21 cellular contexts compared by ENCODE assay signal in genomic region chr9:108483676-108484075, GRCh38.
DNase-seq lines count a peak whose midpoint lies in the region; ATAC-seq, FAIRE-seq and TF ChIP-seq lines count a peak whose summit lies in the region.
"Had no signal": no experiment of that assay in that cellular context is flagged by ENCODE, and none has a peak within 500 bp of the region (broad histone marks: within the 10 kb centered on the region; RNA-seq: fewer than 3 reads in every experiment).

No MANE protein-coding gene starts in this region.

- CTCF ChIA-PET in H1 (lab: Charles Lee; ENCODE audit: partially characterized antibody) = interaction anchor here (1.0 to 1.7 kb wide), 4 partner anchors 10 to 278 kb away, joined by 3 to 8 read pairs (median 4); no protein-coding TSS in a partner anchor
- CTCF ChIA-PET in CD4-positive, alpha-beta T cell (lab: Charles Lee) = no interaction called here

- H4K5ac ChIP-seq in H1 (ENCODE audit: insufficient read length, low read depth, low read length) = no peak overlapping the region
- no peak overlapping the region for H4K5ac ChIP-seq in mesendoderm (ENCODE audit: low read length)

- dilution Hi-C loops in keratinocyte (cut with MboI; ENCODE audit: extremely low pct_ligation_motif_present, low sequenced_read_pairs) = no loop called here

- H4K8ac ChIP-seq in H1 (ENCODE audit: extremely low read depth, insufficient read depth, low read length) (no peak overlapping the region), mesendoderm (ENCODE audit: low read depth, low read length) (no peak overlapping the region)

- peaks cover 3% of the 10 kb centered on the region for H3K9me3 Mint-ChIP-seq in CD4-positive, alpha-beta T cell

- TF ChIP-seq CTCF in H1 (IDR thresholded peaks at IDR 0.05; ENCODE audit: control extremely low read depth in 1 of 3, insufficient read depth in 1 of 3, low read depth in 1 of 3, low read length in 3 of 3) (no peak), foreskin keratinocyte (conservative IDR thresholded peaks at IDR 0.05) (no peak), keratinocyte (optimal IDR thresholded peaks at IDR 0.05 in 1 of 3, IDR thresholded peaks at IDR 0.05 in 1 of 3, conservative IDR thresholded peaks at IDR 0.05 in 1 of 3; ENCODE audit: extremely low read depth in 1 of 3, insufficient read depth in 2 of 3, low read length in 3 of 3) (no peak)
- TF ChIP-seq CTCF in CD4-positive, alpha-beta T cell (IDR thresholded peaks at IDR 0.05) = no peak

- H3K9me3 ChIP-seq in H1 (ENCODE audit: insufficient read depth in 2 of 2, low read depth in 1 of 2, low read length in 1 of 2) = no peaks in the 10 kb centered on the region
- H3K9me3 ChIP-seq in keratinocyte (ENCODE audit: control insufficient read depth, low read depth, low read length) = no peaks in the 10 kb centered on the region
- no peaks in the 10 kb centered on the region for H3K9me3 ChIP-seq in CD4-positive, alpha-beta T cell (ENCODE audit: control insufficient read depth, low read length)
- H3K9me3 ChIP-seq: BLaER1 had no signal

- TF ChIP-seq RAD21 in H1 (IDR thresholded peaks at IDR 0.05 in 1 of 2, conservative IDR thresholded peaks at IDR 0.05 in 1 of 2; ENCODE audit: low read depth in 2 of 2, low read length in 2 of 2) = no peak

- intact Hi-C loops in CD4-positive, alpha-beta T cell (cut with DNase I, micrococcal nuclease) = no loop called here

- WGBS in H1 (ENCODE audit: extremely low coverage in 1 of 2, insufficient coverage in 1 of 2, insufficient read length in 1 of 2, insufficient replicate concordance in 2 of 2, low coverage in 1 of 2, low lambda C conversion rate in 2 of 2, missing lambda C conversion rate in 1 of 2), 2 experiments = 92% methylated on average over 2 of the region's 2 CpGs; no CpG with 5 or more reads in 1 of the 2 experiments
- WGBS in mesendoderm (ENCODE audit: extremely low coverage, insufficient coverage, low lambda C conversion rate) = no CpG with 5 or more reads among the region's 2 CpGs

- no peaks in the 10 kb centered on the region for H3K79me1 ChIP-seq in H1 (ENCODE audit: low read depth, low read length)
- H3K79me1 ChIP-seq in mesendoderm (ENCODE audit: low read length) = no peaks in the 10 kb centered on the region

- POLR2A ChIA-PET in H1 (lab: Charles Lee; ENCODE audit: partially characterized antibody) = no interaction called here
- POLR2A ChIA-PET in CD4-positive, alpha-beta T cell (lab: Charles Lee) = no interaction called here

- no peak overlapping the region for H3K4ac ChIP-seq in H1 (replicated peaks; ENCODE audit: insufficient read length, low read depth, low read length)
- H3K4ac ChIP-seq in mesendoderm (ENCODE audit: low read depth, low read length) = no peak overlapping the region

- H3K4me1 ChIP-seq in H1 (replicated peaks in 1 of 4; ENCODE audit: control insufficient read depth in 3 of 4, insufficient read depth in 4 of 4, low read length in 3 of 4) = no peaks in the 10 kb centered on the region
- H3K4me1 ChIP-seq in foreskin keratinocyte = peaks cover 30% of the 10 kb centered on the region
- H3K4me1 ChIP-seq in keratinocyte (ENCODE audit: control insufficient read depth, extremely low read depth, insufficient read depth, low read length) = peaks cover 34% of the 10 kb centered on the region
- no peaks in the 10 kb centered on the region for H3K4me1 ChIP-seq in mesendoderm (ENCODE audit: control insufficient read depth, low read depth, low read length)
- H3K4me1 ChIP-seq: BLaER1 had no signal

- H3K4me3 Mint-ChIP-seq in CD4-positive, alpha-beta T cell = no peak overlapping the region
- H3K4me3 Mint-ChIP-seq: B cell; CD4-positive, CD25-positive, alpha-beta regulatory T cell; CD8-positive, alpha-beta memory T cell had no signal

- H3K36me3 ChIP-seq in H1 (ENCODE audit: control insufficient read depth in 2 of 4, insufficient read depth in 4 of 4, low read length in 3 of 4) (no peaks in the 10 kb centered on the region), keratinocyte (ENCODE audit: control insufficient read depth in 2 of 2, extremely low read depth in 1 of 2, insufficient read depth in 2 of 2, low read length in 2 of 2) (no peaks in the 10 kb centered on the region), mesendoderm (ENCODE audit: control insufficient read depth, insufficient read depth, low read length) (no peaks in the 10 kb centered on the region)
- H3K36me3 ChIP-seq: BLaER1 had no signal

- H2BK20ac ChIP-seq in H1 (ENCODE audit: low read length) = no peak overlapping the region

- H3K27me3 Mint-ChIP-seq in CD4-positive, alpha-beta T cell = peaks cover 5% of the 10 kb centered on the region

- H3K9ac ChIP-seq in H1 (replicated peaks in 1 of 4; ENCODE audit: extremely low read depth in 1 of 4, low read depth in 3 of 4, low read length in 3 of 4) (no peak overlapping the region), keratinocyte (ENCODE audit: control insufficient read depth, extremely low read depth, insufficient read depth, low read length) (no peak overlapping the region), mesendoderm (ENCODE audit: low read length) (no peak overlapping the region)
- H3K9ac ChIP-seq: BLaER1 had no signal

- FAIRE-seq in H1 (lab: Jason Lieb, UNC) (no peak), keratinocyte (lab: Jason Lieb, UNC) (peak; percentile 56)
- FAIRE-seq: D721Med, GM12878 had no signal

- no peak overlapping the region for H3K14ac ChIP-seq in H1 (ENCODE audit: insufficient read length)

- no peak for TF ChIP-seq POLR2A in H1 (IDR thresholded peaks at IDR 0.05; ENCODE audit: control extremely low read depth in 1 of 2, low read depth in 2 of 2, low read length in 2 of 2)

- no peaks in the 10 kb centered on the region for H3K27me3 ChIP-seq in H1 (replicated peaks in 1 of 4; ENCODE audit: control insufficient read depth in 3 of 4, extremely low read depth in 1 of 4, insufficient read depth in 3 of 4, low read length in 3 of 4)
- no peaks in the 10 kb centered on the region for H3K27me3 ChIP-seq in foreskin keratinocyte
- no peaks in the 10 kb centered on the region for H3K27me3 ChIP-seq in keratinocyte (ENCODE audit: control insufficient read depth, extremely low read depth, insufficient read depth, low read length)
- H3K27me3 ChIP-seq in mesendoderm (ENCODE audit: insufficient read depth, low read length, poor library complexity) = no peaks in the 10 kb centered on the region
- no peaks in the 10 kb centered on the region for H3K27me3 ChIP-seq in CD4-positive, alpha-beta T cell (ENCODE audit: control insufficient read depth, insufficient read depth, low read length)
- H3K27me3 ChIP-seq: BLaER1 had no signal

- H2BK15ac ChIP-seq in H1 (ENCODE audit: low read length) (no peak overlapping the region), mesendoderm (replicated peaks; ENCODE audit: low read depth) (no peak overlapping the region)

- H3K18ac ChIP-seq in H1 (ENCODE audit: extremely low read depth, low read length) = no peak overlapping the region
- H3K18ac ChIP-seq in mesendoderm (ENCODE audit: low read length) = no peak overlapping the region

- TF ChIP-seq EP300 in H1 (IDR thresholded peaks at IDR 0.05; ENCODE audit: borderline replicate concordance in 1 of 2, low read depth in 2 of 2, low read length in 2 of 2) = no peak

- H2BK5ac ChIP-seq in H1 (ENCODE audit: low read depth, low read length) (no peak overlapping the region), mesendoderm (ENCODE audit: low read length) (no peak overlapping the region)

- H2AK5ac ChIP-seq in H1 (ENCODE audit: low read depth, low read length) = no peak overlapping the region
- H2AK5ac ChIP-seq in mesendoderm (ENCODE audit: low read length) = no peak overlapping the region

- H2BK120ac ChIP-seq in H1 (replicated peaks; ENCODE audit: low read depth, low read length) (no peak overlapping the region), mesendoderm (ENCODE audit: low read depth, low read length) (no peak overlapping the region)

- H3K23me2 ChIP-seq in H1 (ENCODE audit: low read depth, low read length) = no peaks in the 10 kb centered on the region

- H3K27ac Mint-ChIP-seq in CD4-positive, alpha-beta T cell = no peak overlapping the region
- H3K27ac Mint-ChIP-seq: B cell; CD4-positive, CD25-positive, alpha-beta regulatory T cell; CD8-positive, alpha-beta memory T cell had no signal

- H2BK12ac ChIP-seq in H1 (ENCODE audit: low read depth, low read length) = no peak overlapping the region

- H3K56ac ChIP-seq in H1 (replicated peaks; ENCODE audit: insufficient read length, low read depth, low read length) (no peak overlapping the region), mesendoderm (ENCODE audit: low read length) (no peak overlapping the region)

- H4K91ac ChIP-seq in H1 (replicated peaks; ENCODE audit: insufficient read length, low read length) = no peak overlapping the region

- H3K4me3 ChIP-seq in H1 (ENCODE audit: extremely low read depth in 1 of 4, insufficient read depth in 2 of 4, low read depth in 3 of 4, low read length in 4 of 4) (no peak overlapping the region), keratinocyte (ENCODE audit: control insufficient read depth in 2 of 3, extremely low read depth in 1 of 3, insufficient read depth in 2 of 3, low read depth in 1 of 3, low read length in 3 of 3) (no peak overlapping the region), mesendoderm (ENCODE audit: low read length) (no peak overlapping the region)
- H3K4me3 ChIP-seq: BLaER1, GM12878 had no signal

- ATAC-seq in foreskin keratinocyte (no peak), HG02571 (IDR thresholded peaks at IDR 0.05; ENCODE audit: unreplicated experiment) (no peak), GM19328 (IDR thresholded peaks at IDR 0.05; ENCODE audit: unreplicated experiment) (no peak)
- ATAC-seq in CD4-positive, alpha-beta T cell (ENCODE audit: poor library complexity) = no peak
- ATAC-seq: GM12878 had no signal

- H3K4me1 Mint-ChIP-seq in CD4-positive, alpha-beta T cell (ENCODE audit: low read depth) = no peaks in the 10 kb centered on the region
- H3K4me1 Mint-ChIP-seq: B cell; CD4-positive, CD25-positive, alpha-beta regulatory T cell; CD8-positive, alpha-beta memory T cell had no signal

- H3K36me3 Mint-ChIP-seq in CD4-positive, alpha-beta T cell (ENCODE audit: low read depth) = no peaks in the 10 kb centered on the region
- H3K36me3 Mint-ChIP-seq: CD4-positive, CD25-positive, alpha-beta regulatory T cell; CD8-positive, alpha-beta memory T cell had no signal

- H3K23ac ChIP-seq in H1 (ENCODE audit: insufficient read length) (no peak overlapping the region), mesendoderm (ENCODE audit: low read length) (no peak overlapping the region)

- H3K79me2 ChIP-seq in H1 (ENCODE audit: control insufficient read depth in 1 of 2, insufficient read depth in 2 of 2, low read length in 2 of 2) (no peaks in the 10 kb centered on the region), keratinocyte (ENCODE audit: control insufficient read depth, insufficient read depth, low read length) (no peaks in the 10 kb centered on the region), mesendoderm (ENCODE audit: control insufficient read depth, insufficient read depth, low read length) (no peaks in the 10 kb centered on the region)

- no peak for DNase-seq in H1 (ENCODE audit: low read depth in 1 of 2, low spot score in 2 of 2)
- no peak for DNase-seq in foreskin keratinocyte
- DNase-seq in keratinocyte (ENCODE audit: low read depth, low spot score) = no peak
- DNase-seq in mesendoderm = peak; percentile 27
- DNase-seq in CD4-positive, alpha-beta T cell = no peak
- DNase-seq: CD4-positive, CD25-positive, alpha-beta regulatory T cell; CD8-positive, alpha-beta memory T cell; DMS 273 treated with DMSO at 0.1 percent for 48 hours; DMS79; EL; GDM1; GOT3; H7; HCEC 1CT had no signal

- no peaks in the 10 kb centered on the region for H3K9me1 ChIP-seq in keratinocyte (ENCODE audit: control insufficient read depth, extremely low read depth, insufficient read depth, low read length)

- H3K27ac ChIP-seq in H1 (ENCODE audit: low read depth, low read length) (no peak overlapping the region), foreskin keratinocyte (peak overlapping the region; percentile 51), keratinocyte (ENCODE audit: control insufficient read depth, insufficient read depth, low read length) (no peak overlapping the region), mesendoderm (ENCODE audit: low read depth, low read length) (no peak overlapping the region)
- H3K27ac ChIP-seq in CD4-positive, alpha-beta T cell (ENCODE audit: low read depth, low read length) = no peak overlapping the region
- H3K27ac ChIP-seq: BLaER1, C4-2B had no signal

- no peaks in the 10 kb centered on the region for H4K20me1 ChIP-seq in H1 (replicated peaks in 1 of 2; ENCODE audit: control insufficient read depth in 1 of 2, insufficient read depth in 2 of 2, low read length in 2 of 2)
- H4K20me1 ChIP-seq in keratinocyte (ENCODE audit: control insufficient read depth, extremely low read depth, insufficient read depth, low read length) = no peaks in the 10 kb centered on the region
- H4K20me1 ChIP-seq: BLaER1 had no signal

- 0 out of 2 replicates have a peak overlapping the region, but pooled peaks have one; percentile 10 for H2AFZ ChIP-seq in H1 (ENCODE audit: low read length)
- no peak overlapping the region for H2AFZ ChIP-seq in keratinocyte (ENCODE audit: control insufficient read depth, low read length)

- H3K4me2 ChIP-seq in H1 (ENCODE audit: insufficient read depth in 1 of 2, low read depth in 2 of 2, low read length in 2 of 2) (no peak overlapping the region), keratinocyte (ENCODE audit: control insufficient read depth, extremely low read depth, insufficient read depth, low read depth, low read length) (peak overlapping the region; percentile 65), mesendoderm (ENCODE audit: low read length) (no peak overlapping the region)
- H3K4me2 ChIP-seq: BLaER1 had no signal
